ENCODE assay signal across 8 cellular contexts in the genomic region with DNA sequence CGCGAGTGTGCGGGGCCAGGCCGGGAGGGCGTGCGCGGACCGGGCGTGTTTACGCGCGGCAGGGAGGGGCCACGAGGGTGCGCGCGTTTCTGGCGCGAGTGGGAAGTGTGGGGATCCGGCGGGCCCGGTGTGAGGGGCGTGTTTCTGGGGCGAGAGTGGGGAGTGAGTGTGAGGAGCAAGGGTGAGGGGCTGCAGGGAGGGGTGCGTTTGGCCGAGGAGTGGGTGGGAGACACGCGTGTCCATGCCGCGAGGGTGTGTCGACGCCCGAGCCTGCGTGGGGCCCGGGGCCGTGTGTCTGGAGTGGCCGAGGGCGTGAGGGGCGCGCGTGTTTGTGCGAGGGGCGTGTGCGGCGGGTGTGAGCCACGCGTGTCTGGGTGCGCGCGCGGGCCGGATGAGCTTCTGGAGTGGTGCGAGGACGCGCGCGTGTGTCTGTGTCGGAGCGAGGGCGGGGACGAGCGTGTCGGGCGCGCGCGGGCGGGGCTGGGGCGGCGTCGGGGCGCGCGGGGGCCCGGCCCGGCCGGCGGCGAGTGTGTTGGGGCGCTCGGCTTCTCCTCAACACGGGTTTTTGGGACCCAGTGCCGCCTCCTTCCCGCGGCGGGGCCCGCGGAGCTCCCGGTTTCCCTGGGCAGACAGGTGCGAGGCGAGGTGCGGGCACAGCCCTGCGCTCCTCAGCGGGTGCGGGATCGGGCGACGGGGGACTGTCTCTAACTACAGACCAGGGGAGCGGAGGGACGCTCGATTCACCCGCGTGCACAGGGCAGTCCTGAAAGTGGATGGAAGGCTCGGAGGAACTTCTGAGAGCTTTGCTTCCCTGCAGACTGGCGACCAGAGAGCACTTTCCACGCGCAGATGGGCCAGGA.
DNase-seq lines count a peak whose midpoint lies in the region; ATAC-seq and TF ChIP-seq lines count a peak whose summit lies in the region.

No MANE protein-coding gene starts in this region.

- H3K27me3 ChIP-seq in transverse colon (peaks cover 34% of the 10 kb centered on the region), PC-9 (ENCODE audit: insufficient read depth, low read depth) (0 out of 2 replicates have a peak, but pooled peaks cover 10% of the 10 kb centered on the region)

- peaks cover 3% of the 10 kb centered on the region for H3K36me3 Mint-ChIP-seq in WTC11

- H3K9me3 Mint-ChIP-seq in WTC11: peaks cover 3% of the 10 kb centered on the region

- H3K27me3 Mint-ChIP-seq in WTC11 (ENCODE audit: low read depth): peaks cover 54% of the 10 kb centered on the region

- BruUV-seq in PC-9 (replicated peaks; lab: Mats Ljungman, UMichigan): no TSS peak

- H3K27ac Mint-ChIP-seq in WTC11: peak overlapping the region; percentile 74; the same call in 1 of the 2 replicates

- no peaks in the 10 kb centered on the region for H3F3A ChIP-seq in PC-9 (ENCODE audit: insufficient read depth, low read depth)

- H3K9me3 ChIP-seq in mesodermal cell (ENCODE audit: control insufficient read depth, low read length) (no peaks in the 10 kb centered on the region), transverse colon (no peaks in the 10 kb centered on the region), PC-9 (ENCODE audit: insufficient read depth, low read depth) (no peaks in the 10 kb centered on the region)

- TF ChIP-seq CTCF in WTC11 (IDR thresholded peaks at IDR 0.05): no peak
- TF ChIP-seq CTCF in transverse colon (IDR thresholded peaks at IDR 0.05): no peak
- TF ChIP-seq CTCF in PC-9 (conservative IDR thresholded peaks at IDR 0.05): no peak

- TF ChIP-seq POLR2A in transverse colon (IDR thresholded peaks at IDR 0.05): no peak

- no peak overlapping the region for H2AFZ ChIP-seq in PC-9

- WGBS in mesodermal cell (ENCODE audit: insufficient coverage in 2 of 2), 2 experiments: 12 to 15% methylated on average over 76 to 81 of the region's 106 CpGs
- 10% methylated on average over 91 of the region's 106 CpGs; no CpG with 5 or more reads in 1 of the 2 donors for WGBS in transverse colon (ENCODE audit: low coverage in 1 of 2), 2 donors

- ATAC-seq in WTC11: peak; percentile 2; the same call in 1 of the 2 replicates
- no peak for ATAC-seq in HG02678 (IDR thresholded peaks at IDR 0.05; ENCODE audit: unreplicated experiment)

- in situ Hi-C loops in transverse colon (cut with MboI; ENCODE audit: low pct_ligation_motif_present in 1 of 4, low pct_unique_long_range_greater_than_20kb in 1 of 4, low sequenced_read_pairs in 3 of 4): no loop called here

- H3K79me2 ChIP-seq in PC-9 (ENCODE audit: low read depth): no peaks in the 10 kb centered on the region

- H3K36me3 ChIP-seq in mesodermal cell (ENCODE audit: control insufficient read depth, insufficient read depth, low read length) (peaks cover 14% of the 10 kb centered on the region), transverse colon (no peaks in the 10 kb centered on the region), PC-9 (ENCODE audit: low read depth) (no peaks in the 10 kb centered on the region)

- CTCF ChIA-PET in WTC11 (lab: Charles Lee) (interaction anchor here (0.8 to 4.9 kb wide), 9 partner anchors 10 to 78 kb away, joined by 3 to 84 read pairs (median 7); no protein-coding TSS in a partner anchor), PC-9 (lab: Charles Lee) (interaction anchor here (0.6 kb wide), 1 partner anchor 20 kb away, joined by 3 read pairs; no protein-coding TSS in a partner anchor)

- H3K9me2 ChIP-seq in PC-9 (ENCODE audit: insufficient read depth): no peaks in the 10 kb centered on the region

- peak overlapping the region; percentile 70 for H3K4me3 Mint-ChIP-seq in WTC11

- H3K4me1 Mint-ChIP-seq in WTC11: peaks cover 16% of the 10 kb centered on the region

- H3K4me2 ChIP-seq in PC-9: no peak overlapping the region

- POLR2A ChIA-PET in WTC11 (lab: Charles Lee) (interaction anchor here (0.6 to 1.7 kb wide), 4 partner anchors 25 to 296 kb away, joined by 3 to 17 read pairs (median 3); no protein-coding TSS in a partner anchor), PC-9 (lab: Charles Lee; ENCODE audit: unreplicated experiment) (no interaction called here)

- H3K4me3 ChIP-seq in mesodermal cell (ENCODE audit: extremely low read depth, insufficient read depth, low read length, poor library complexity, severe bottlenecking) (peak overlapping the region; percentile 58), transverse colon (peak overlapping the region; percentile 35 to 49 (median 43)), PC-9 (no peak overlapping the region)

- intact Hi-C loops in transverse colon (cut with DNase I; ENCODE audit: low total_unique reads) (no loop called here), PC-9 (cut with micrococcal nuclease; ENCODE audit: unreplicated experiment) (no loop called here)

- H4K20me1 ChIP-seq in PC-9 (ENCODE audit: insufficient read depth): no peaks in the 10 kb centered on the region

- H3K4me1 ChIP-seq in mesodermal cell (ENCODE audit: control insufficient read depth, insufficient read depth, low read length, poor library complexity, severe bottlenecking) (no peaks in the 10 kb centered on the region), transverse colon (peaks cover 0 to 13% (median 7%) of the 10 kb centered on the region in 4 donors), PC-9 (replicated peaks; ENCODE audit: insufficient read depth) (no peaks in the 10 kb centered on the region)

- DNase-seq in COLO668 (lab: John Stamatoyannopoulos, UW; ENCODE audit: unreplicated experiment) (peak; percentile 54), WTC11 (ENCODE audit: low spot score) (peak; percentile 66), dermis blood vessel endothelial cell (peak; percentile 21), transverse colon (peak; percentile 37), NCI-H1092 (lab: John Stamatoyannopoulos, UW) (no peak), PC-9 (no peak)

- no peak overlapping the region for H3K27ac ChIP-seq in mesodermal cell (ENCODE audit: low read depth, low read length, severe bottlenecking)
- peak overlapping the region; percentile 8 to 71 (median 42) for H3K27ac ChIP-seq in transverse colon
- H3K27ac ChIP-seq in PC-9: no peak overlapping the region

- no peak for TF ChIP-seq EP300 in transverse colon (IDR thresholded peaks at IDR 0.05; ENCODE audit: low read depth)

TF ChIP-seq in WTC11, 78 proteins besides CTCF, POLR2A, EP300 and RAD21:
- TF ChIP-seq ZNF219 (CRISPR knock-in tag; IDR thresholded peaks at IDR 0.05; ENCODE audit: borderline replicate concordance): peak; percentile 88; the same call in 1 of the 2 replicates
- TF ChIP-seq PRRX2 (CRISPR knock-in tag; IDR thresholded peaks at IDR 0.05): 0 out of 2 replicates have a peak, but pooled peaks have one; percentile 65
- no peak for TF ChIP-seq AR (CRISPR knock-in tag; IDR thresholded peaks at IDR 0.05)
- peak; percentile 86 for TF ChIP-seq ZNF671 (CRISPR knock-in tag; IDR thresholded peaks at IDR 0.05)
- 0 out of 2 replicates have a peak, but pooled peaks have one; percentile 61 for TF ChIP-seq NFATC4 (CRISPR knock-in tag; IDR thresholded peaks at IDR 0.05)
- no peak for TF ChIP-seq ZNF263 (CRISPR knock-in tag; IDR thresholded peaks at IDR 0.05; ENCODE audit: low read depth)
- TF ChIP-seq CBFB (CRISPR knock-in tag; IDR thresholded peaks at IDR 0.05; ENCODE audit: low read depth): no peak
- peak; percentile 28; the same call in 1 of the 2 replicates for TF ChIP-seq ZNF416 (CRISPR knock-in tag; IDR thresholded peaks at IDR 0.05)
- TF ChIP-seq ZNF121 (CRISPR knock-in tag; IDR thresholded peaks at IDR 0.05): 0 out of 2 replicates have a peak, but pooled peaks have one; percentile 49

Comparison
In these comparisons a context has a peak if more than half of its experiments do, and no peak if none do; other contexts are left out.
1. DNase-seq: peak in COLO668 (single experiment), WTC11 (single experiment), dermis blood vessel endothelial cell (single experiment) and transverse colon (single experiment); none in NCI-H1092 (single experiment) and PC-9 (0 of 2).
2. H3K27ac ChIP-seq: peak in transverse colon (4 of 4); none in mesodermal cell (single experiment) and PC-9 (single experiment).